ENCODE assay signal across 21 cellular contexts in genomic region chr16:70255584-70255983, GRCh38. TPM values are rescaled to one million over a fixed set of nuclear protein-coding genes. Genes with fewer than 3 reads are reported as not detected.
DNase-seq lines count a peak whose midpoint lies in the region; ATAC-seq, FAIRE-seq and TF ChIP-seq lines count a peak whose summit lies in the region.
"Had no signal": no experiment of that assay in that cellular context is flagged by ENCODE, and none has a peak within 500 bp of the region (broad histone marks: within the 10 kb centered on the region; RNA-seq: fewer than 3 reads in every experiment).

No MANE protein-coding gene starts in this region.

- intact Hi-C loops in HepG2 (cut with micrococcal nuclease; ENCODE audit: unreplicated experiment) (no loop called here), dorsolateral prefrontal cortex (cut with DNase I) (no loop called here)

- no TSS peak for BruUV-seq in HepG2 (replicated peaks; lab: Mats Ljungman, UMichigan)

- H3K9ac ChIP-seq in KMS-11 = no peak overlapping the region
- no peak overlapping the region for H3K9ac ChIP-seq in HepG2 (ENCODE audit: insufficient read depth, low read depth, low read length)
- H3K9ac ChIP-seq: BLaER1 had no signal

- H3K4me2 ChIP-seq in KMS-11 = peak overlapping the region; percentile 18; the same call in 1 of the 2 replicates
- H3K4me2 ChIP-seq in HepG2 (ENCODE audit: low read depth, low read length) = no peak overlapping the region
- H3K4me2 ChIP-seq: BLaER1 had no signal

- TF ChIP-seq POLR2A in HepG2 (IDR thresholded peaks at IDR 0.05; ENCODE audit: insufficient read depth in 1 of 2, low read depth in 2 of 2, low read length in 2 of 2) = no peak

- H3K27me3 ChIP-seq in KMS-11 (ENCODE audit: insufficient read depth, low read depth) = no peaks in the 10 kb centered on the region
- H3K27me3 ChIP-seq in HepG2 (ENCODE audit: control insufficient read depth in 1 of 2, insufficient read depth in 2 of 2, low read length in 2 of 2) = no peaks in the 10 kb centered on the region
- H3K27me3 ChIP-seq in dorsolateral prefrontal cortex = no peaks in the 10 kb centered on the region
- H3K27me3 ChIP-seq: BLaER1 had no signal

- no peaks in the 10 kb centered on the region for H3K9me3 ChIP-seq in HepG2 (ENCODE audit: low read length)
- H3K9me3 ChIP-seq: BLaER1 had no signal

- CTCF ChIA-PET in HepG2 (lab: Yijun Ruan, JAX; ENCODE audit: low intra/inter-chr PET ratio, low total read pairs) = no interaction called here

- FAIRE-seq in HepG2 (lab: Jason Lieb, UNC) = no peak
- FAIRE-seq: A204.1, GM12891 had no signal

- WGBS in HepG2 (ENCODE audit: low lambda C conversion rate) = 82% methylated on average over 10 of the region's 10 CpGs

- H3K27ac ChIP-seq in KMS-11 (peak overlapping the region; percentile 59), HepG2 (ENCODE audit: extremely low read length, insufficient read depth, low read length) (peak overlapping the region; percentile 4), dorsolateral prefrontal cortex (no peak overlapping the region)
- H3K27ac ChIP-seq: BLaER1 had no signal

- TF ChIP-seq CTCF in KMS-11 (conservative IDR thresholded peaks at IDR 0.05; ENCODE audit: low read depth, low read length) (no peak), HepG2 (CRISPR knock-in tag; IDR thresholded peaks at IDR 0.05) (no peak), dorsolateral prefrontal cortex (IDR thresholded peaks at IDR 0.05 in 54 of 56, conservative IDR thresholded peaks at IDR 0.05 in 2 of 56; ENCODE audit: low read depth in 1 of 56, partially characterized antibody in 56 of 56) (no peak)

- H4K20me1 ChIP-seq in KMS-11 (ENCODE audit: insufficient read depth) (no peaks in the 10 kb centered on the region), HepG2 (ENCODE audit: insufficient read depth, low read length) (peaks cover 15% of the 10 kb centered on the region; the same call in 1 of the 2 replicates)

- POLR2A ChIA-PET in HepG2 (lab: Yijun Ruan, JAX) = interaction anchor here (1.3 to 2.1 kb wide), 2 partner anchors 34 to 98 kb away, joined by 3 to 5 read pairs; partner anchors contain the start of gene AARS1

- in situ Hi-C loops in HepG2 (cut with HindIII; ENCODE audit: extremely low pct_ligation_motif_present, low pct_unique_long_range_greater_than_20kb) = loop anchor here (10.0 kb wide), 1 partner anchor 91 kb away; no protein-coding TSS in a partner anchor

- ATAC-seq in HepG2 = no peak
- ATAC-seq: HCT116 had no signal

- H3K36me3 ChIP-seq in KMS-11 (ENCODE audit: insufficient read depth) (no peaks in the 10 kb centered on the region; the same call in 1 of the 2 replicates), HepG2 (replicated peaks in 1 of 2; ENCODE audit: control insufficient read depth in 1 of 2, insufficient read depth in 2 of 2, low read length in 2 of 2) (peaks cover 56 to 83% of the 10 kb centered on the region in 2 experiments)

- peak; percentile 45 for DNase-seq in activated effector memory CD4-positive, alpha-beta T cell treated with anti-CD3 and anti-CD28 coated beads, Interleukin-2, amount 50 U/mL, for 16 hours
- no peak for DNase-seq in activated effector memory CD4-positive, alpha-beta T cell treated with Interleukin-2 at 50 U/mL for 16 hours
- DNase-seq in HepG2 (ENCODE audit: low spot score) (no peak), T1000 (lab: John Stamatoyannopoulos, UW) (no peak), dorsolateral prefrontal cortex (no peak), NCI-H446 (lab: John Stamatoyannopoulos, UW) (no peak)
- DNase-seq: CD4-positive, CD25-positive, alpha-beta regulatory T cell; DMS53; IMR-90; NCI-H1048; NCI-H1417; NCI-H1694; NCI-H2029 treated with DMSO at 0.1 percent for 48 hours; NCI-H69; RPMI8226; SHP77 treated with DMSO at 0.1 percent for 48 hours had no signal

- H3K4me3 ChIP-seq in KMS-11 (IDR thresholded peaks at IDR 0.05; ENCODE audit: insufficient read depth, low read depth, low read length) = no peak overlapping the region
- H3K4me3 ChIP-seq in HepG2 (replicated peaks in 1 of 3; ENCODE audit: insufficient read depth in 1 of 3, low read depth in 2 of 3, low read length in 3 of 3) = no peak overlapping the region
- H3K4me3 ChIP-seq in dorsolateral prefrontal cortex = no peak overlapping the region
- H3K4me3 ChIP-seq: BLaER1 had no signal

- peaks cover 10% of the 10 kb centered on the region for H3K79me2 ChIP-seq in KMS-11 (ENCODE audit: insufficient read depth, low read depth)
- peaks cover 3% of the 10 kb centered on the region for H3K79me2 ChIP-seq in HepG2 (ENCODE audit: insufficient read depth, low read length)

- TF ChIP-seq EP300 in HepG2 (IDR thresholded peaks at IDR 0.05; ENCODE audit: low read depth in 2 of 2, low read length in 2 of 2) (no peak), HepG2 (CRISPR knock-in tag; IDR thresholded peaks at IDR 0.05; ENCODE audit: borderline replicate concordance) (no peak)

- no peak for TF ChIP-seq RAD21 in HepG2 (CRISPR knock-in tag; IDR thresholded peaks at IDR 0.05)

- H2AFZ ChIP-seq in KMS-11 (ENCODE audit: low read depth) = no peak overlapping the region
- H2AFZ ChIP-seq in HepG2 (ENCODE audit: low read length) = no peak overlapping the region

- H3K4me1 ChIP-seq in KMS-11 (ENCODE audit: low read depth, poor library complexity, severe bottlenecking) (peaks cover 58% of the 10 kb centered on the region), HepG2 (ENCODE audit: insufficient read depth, low read length) (peaks cover 31% of the 10 kb centered on the region)
- H3K4me1 ChIP-seq: BLaER1 had no signal

RNA-seq across cellular contexts. Expression of gene EXOSC6, which starts 3.8 kb away (rescaled TPM):
- total RNA-seq in HepG2 (2016; rRNA removed; fragmentation: Illumina TruSeq; extraction: Trizol) (37.3 and 39.9 TPM in 2 replicates), dorsolateral prefrontal cortex (10 to 100 TPM; 34.2 to 76.3 (median 53.1) TPM)
- 5.3 and 5.4 TPM in 2 replicates for total RNA-seq in HepG2 (2016; cell fraction: cytosol; rRNA removed; fragmentation: Illumina TruSeq; extraction: Trizol; ENCODE audit: low read depth)
- total RNA-seq in HepG2 (2016; cell fraction: insoluble cytoplasmic fraction; rRNA removed; fragmentation: Illumina TruSeq; extraction: Trizol) = 34.7 and 39.3 TPM in 2 replicates
- total RNA-seq in HepG2 (2016; cell fraction: membrane; rRNA removed; fragmentation: Illumina TruSeq; extraction: Trizol) = 18.9 and 19.3 TPM in 2 replicates
- total RNA-seq in HepG2 (2016; cell fraction: nucleus; rRNA removed; fragmentation: Illumina TruSeq; extraction: Trizol) = 16.9 and 19.9 TPM in 2 replicates
- 11.9 and 13.1 TPM in 2 replicates for polyA plus RNA-seq in HepG2 (2011; rRNA removed)
- polyA plus RNA-seq in HepG2 (2011; cell fraction: cytosol; rRNA removed) = 9.7 and 11.4 TPM in 2 replicates
- polyA plus RNA-seq in HepG2 (2011; cell fraction: nucleus; rRNA removed) = 9.3 and 9.8 TPM in 2 replicates
- polyA plus RNA-seq in HepG2 (2012) = 7.2 and 9.5 TPM in 2 replicates
- polyA plus RNA-seq in HepG2 (2016; cell fraction: cytosol; fragmentation: Illumina TruSeq; extraction: Trizol; ENCODE audit: low read depth) = 3.1 and 3.2 TPM in 2 replicates
- 28.6 and 29.3 TPM in 2 replicates for polyA plus RNA-seq in HepG2 (2016; cell fraction: insoluble cytoplasmic fraction; fragmentation: Illumina TruSeq; extraction: Trizol; ENCODE audit: low read depth)
- 8.0 and 8.8 TPM in 2 replicates for polyA plus RNA-seq in HepG2 (2016; cell fraction: membrane; fragmentation: Illumina TruSeq; extraction: Trizol; ENCODE audit: low read depth)
- polyA plus RNA-seq in HepG2 (2016; cell fraction: nucleus; fragmentation: Illumina TruSeq; extraction: Trizol; ENCODE audit: insufficient read depth, low read depth) = 26.7 and 27.4 TPM in 2 replicates
- 8.3 and 9.3 TPM in 2 replicates for polyA minus RNA-seq in HepG2 (2011; rRNA and poly(A)+ RNA removed; ENCODE audit: low replicate concordance)
- 16.9 and 17.1 TPM in 2 replicates for polyA minus RNA-seq in HepG2 (2011; cell fraction: cytosol; rRNA and poly(A)+ RNA removed)
- polyA minus RNA-seq in HepG2 (2011; cell fraction: nucleus; rRNA and poly(A)+ RNA removed) = 11.1 and 13.6 TPM in 2 replicates

RNA-seq across cellular contexts. Expression of gene AARS1, which starts 33.7 kb away (rescaled TPM):
- total RNA-seq in HepG2 (2016; rRNA removed; fragmentation: Illumina TruSeq; extraction: Trizol) = 107 and 132 TPM in 2 replicates
- total RNA-seq in HepG2 (2016; cell fraction: cytosol; rRNA removed; fragmentation: Illumina TruSeq; extraction: Trizol; ENCODE audit: low read depth) = 36.0 and 36.9 TPM in 2 replicates
- 106 and 131 TPM in 2 replicates for total RNA-seq in HepG2 (2016; cell fraction: insoluble cytoplasmic fraction; rRNA removed; fragmentation: Illumina TruSeq; extraction: Trizol)
- 22.4 and 24.3 TPM in 2 replicates for total RNA-seq in HepG2 (2016; cell fraction: membrane; rRNA removed; fragmentation: Illumina TruSeq; extraction: Trizol)
- 86.2 and 93.2 TPM in 2 replicates for total RNA-seq in HepG2 (2016; cell fraction: nucleus; rRNA removed; fragmentation: Illumina TruSeq; extraction: Trizol)
- 132 and 163 TPM in 2 replicates for polyA plus RNA-seq in HepG2 (2011; rRNA removed)
- polyA plus RNA-seq in HepG2 (2011; cell fraction: cytosol; rRNA removed) = 137 and 146 TPM in 2 replicates
- polyA plus RNA-seq in HepG2 (2011; cell fraction: nucleus; rRNA removed) = 133 and 160 TPM in 2 replicates
- polyA plus RNA-seq in HepG2 (2012) = 134 and 189 TPM in 2 replicates
- 4.3 and 4.9 TPM in 2 replicates for polyA plus RNA-seq in HepG2 (2016; cell fraction: cytosol; fragmentation: Illumina TruSeq; extraction: Trizol; ENCODE audit: low read depth)
- polyA plus RNA-seq in HepG2 (2016; cell fraction: insoluble cytoplasmic fraction; fragmentation: Illumina TruSeq; extraction: Trizol; ENCODE audit: low read depth) = 108 and 115 TPM in 2 replicates
- 7.9 and 10.8 TPM in 2 replicates for polyA plus RNA-seq in HepG2 (2016; cell fraction: membrane; fragmentation: Illumina TruSeq; extraction: Trizol; ENCODE audit: low read depth)
- 108 and 116 TPM in 2 replicates for polyA plus RNA-seq in HepG2 (2016; cell fraction: nucleus; fragmentation: Illumina TruSeq; extraction: Trizol; ENCODE audit: insufficient read depth, low read depth)
- polyA minus RNA-seq in HepG2 (2011; rRNA and poly(A)+ RNA removed; ENCODE audit: low replicate concordance) = 201 and 270 TPM in 2 replicates
- 108 and 137 TPM in 2 replicates for polyA minus RNA-seq in HepG2 (2011; cell fraction: cytosol; rRNA and poly(A)+ RNA removed)
- 94.2 and 166 TPM in 2 replicates for polyA minus RNA-seq in HepG2 (2011; cell fraction: nucleus; rRNA and poly(A)+ RNA removed)
- 100 to 1,000 TPM; 134 to 280 (median 218) TPM for total RNA-seq in dorsolateral prefrontal cortex

RNA-seq across cellular contexts. Expression of gene DDX19B, which starts 43.4 kb away (rescaled TPM):
- total RNA-seq in HepG2 (2016; rRNA removed; fragmentation: Illumina TruSeq; extraction: Trizol) (36.2 and 45.1 TPM in 2 replicates), dorsolateral prefrontal cortex (10 to 100 TPM; 13.1 to 33.1 (median 20.6) TPM)
- total RNA-seq in HepG2 (2016; cell fraction: cytosol; rRNA removed; fragmentation: Illumina TruSeq; extraction: Trizol; ENCODE audit: low read depth) = 12.8 and 12.9 TPM in 2 replicates
- total RNA-seq in HepG2 (2016; cell fraction: insoluble cytoplasmic fraction; rRNA removed; fragmentation: Illumina TruSeq; extraction: Trizol) = 39.6 and 45.1 TPM in 2 replicates
- 23.3 and 24.2 TPM in 2 replicates for total RNA-seq in HepG2 (2016; cell fraction: membrane; rRNA removed; fragmentation: Illumina TruSeq; extraction: Trizol)
- total RNA-seq in HepG2 (2016; cell fraction: nucleus; rRNA removed; fragmentation: Illumina TruSeq; extraction: Trizol) = 19.1 and 19.2 TPM in 2 replicates
- polyA plus RNA-seq in HepG2 (2011; rRNA removed) = 40.0 and 48.1 TPM in 2 replicates
- 32.7 and 34.5 TPM in 2 replicates for polyA plus RNA-seq in HepG2 (2011; cell fraction: cytosol; rRNA removed)
- 37.9 and 40.4 TPM in 2 replicates for polyA plus RNA-seq in HepG2 (2011; cell fraction: nucleus; rRNA removed)
- polyA plus RNA-seq in HepG2 (2012) = 44.8 and 46.5 TPM in 2 replicates
- 19.4 and 20.0 TPM in 2 replicates for polyA plus RNA-seq in HepG2 (2016; cell fraction: cytosol; fragmentation: Illumina TruSeq; extraction: Trizol; ENCODE audit: low read depth)
- 52.7 and 69.9 TPM in 2 replicates for polyA plus RNA-seq in HepG2 (2016; cell fraction: insoluble cytoplasmic fraction; fragmentation: Illumina TruSeq; extraction: Trizol; ENCODE audit: low read depth)
- polyA plus RNA-seq in HepG2 (2016; cell fraction: membrane; fragmentation: Illumina TruSeq; extraction: Trizol; ENCODE audit: low read depth) = 27.4 and 28.0 TPM in 2 replicates
- 38.1 and 41.2 TPM in 2 replicates for polyA plus RNA-seq in HepG2 (2016; cell fraction: nucleus; fragmentation: Illumina TruSeq; extraction: Trizol; ENCODE audit: insufficient read depth, low read depth)
- 14.4 and 19.9 TPM in 2 replicates for polyA minus RNA-seq in HepG2 (2011; rRNA and poly(A)+ RNA removed; ENCODE audit: low replicate concordance)
- 9.7 and 21.2 TPM in 2 replicates for polyA minus RNA-seq in HepG2 (2011; cell fraction: cytosol; rRNA and poly(A)+ RNA removed)
- polyA minus RNA-seq in HepG2 (2011; cell fraction: nucleus; rRNA and poly(A)+ RNA removed) = 19.9 and 21.8 TPM in 2 replicates

Comparison
In these comparisons a context has a peak if more than half of its experiments do, and no peak if none do; other contexts are left out.
1. H3K27ac ChIP-seq: peak in KMS-11 (single experiment) and HepG2 (single experiment); none in dorsolateral prefrontal cortex (0 of 59).